In genomic region chr15:72231066-72231846, GRCh38 we compare ENCODE assay signal across 1 cellular context.
TF ChIP-seq lines count a peak whose summit lies in the region.

TSS of gene PKM (minus strand) at chr15:72231190. CDS start at chr15:72219097, 12,093 bp downstream.

TF ChIP-seq in H1, 55 proteins besides CTCF, POLR2A, EP300 and RAD21:
- TF ChIP-seq POU5F1 (IDR thresholded peaks at IDR 0.05; ENCODE audit: low read depth, low read length) (no peak), CHD1 (IDR thresholded peaks at IDR 0.05; ENCODE audit: low read depth, low read length) (no peak; the same call in 1 of the 2 replicates), SP4 (IDR thresholded peaks at IDR 0.05; ENCODE audit: low read length) (no peak; the same call in 1 of the 2 replicates), NANOG (IDR thresholded peaks at IDR 0.05; ENCODE audit: insufficient read depth, low read depth, low read length, poor library complexity, severe bottlenecking) (no peak), EZH2 (IDR thresholded peaks at IDR 0.05; ENCODE audit: low read depth, low read length, severe bottlenecking) (no peak), JUN (IDR thresholded peaks at IDR 0.05; ENCODE audit: low read depth, low read length) (no peak), TEAD4 (IDR thresholded peaks at IDR 0.05; ENCODE audit: low read depth, low read length) (peak; percentile 81), GABPA (IDR thresholded peaks at IDR 0.05; ENCODE audit: borderline replicate concordance, insufficient read depth, low read length) (no peak), SRF (IDR thresholded peaks at IDR 0.05; ENCODE audit: low read depth, low read length) (no peak), MAX (IDR thresholded peaks at IDR 0.05) (peak; percentile 85), BRCA1 (IDR thresholded peaks at IDR 0.05; ENCODE audit: low read depth, low read length) (no peak), SUZ12 (IDR thresholded peaks at IDR 0.05; ENCODE audit: low read length) (no peak), FOSL1 (IDR thresholded peaks at IDR 0.05; ENCODE audit: insufficient read depth, low read depth, low read length) (no peak), TAF7 (optimal IDR thresholded peaks at IDR 0.05; ENCODE audit: borderline replicate concordance, low read depth, low read length) (peak; percentile 96), KDM5A (IDR thresholded peaks at IDR 0.05; ENCODE audit: low read length) (no peak), CREB1 (IDR thresholded peaks at IDR 0.05) (peak; percentile 78), SIX5 (IDR thresholded peaks at IDR 0.05; ENCODE audit: low read depth, low read length) (no peak), MAFK (IDR thresholded peaks at IDR 0.05; ENCODE audit: low read depth, low read length) (no peak; the same call in 1 of the 2 replicates), JUND (IDR thresholded peaks at IDR 0.05; ENCODE audit: low read length) (peak; percentile 59; the same call in 1 of the 2 replicates), BCL11A (IDR thresholded peaks at IDR 0.05; ENCODE audit: low read depth in 2 of 2, low read length in 2 of 2) (no peak), PHF8 (conservative IDR thresholded peaks at IDR 0.05; ENCODE audit: low read depth, low read length) (peak; percentile 71), ASH2L (IDR thresholded peaks at IDR 0.05; ENCODE audit: low read length) (peak; percentile 91), SIN3A (conservative IDR thresholded peaks at IDR 0.05 in 1 of 2, IDR thresholded peaks at IDR 0.05 in 1 of 2; ENCODE audit: low read depth in 1 of 2, low read length in 2 of 2) (peak; percentile 65 to 80; a peak in 2 of 4 replicates), CHD2 (IDR thresholded peaks at IDR 0.05; ENCODE audit: low read length) (peak; percentile 95), HDAC6 (IDR thresholded peaks at IDR 0.05; ENCODE audit: low read depth, low read length) (no peak), KDM1A (IDR thresholded peaks at IDR 0.05; ENCODE audit: borderline replicate concordance, low read length) (no peak), E2F6 (IDR thresholded peaks at IDR 0.05) (peak; percentile 53; the same call in 1 of the 2 replicates), ATF2 (IDR thresholded peaks at IDR 0.05; ENCODE audit: low read length) (no peak), YY1 (IDR thresholded peaks at IDR 0.05; ENCODE audit: low read depth, low read length) (0 out of 2 replicates have a peak, but pooled peaks have one; percentile 48), RBBP5 (IDR thresholded peaks at IDR 0.05; ENCODE audit: borderline replicate concordance, low read depth, low read length) (0 out of 2 replicates have a peak, but pooled peaks have one; percentile 8), USF2 (IDR thresholded peaks at IDR 0.05; ENCODE audit: low read length) (0 out of 2 replicates have a peak, but pooled peaks have one; percentile 36), RFX5 (IDR thresholded peaks at IDR 0.05; ENCODE audit: borderline replicate concordance, low read depth, low read length) (peak; percentile 22; the same call in 1 of the 2 replicates), CHD7 (IDR thresholded peaks at IDR 0.05; ENCODE audit: insufficient replicate concordance, low read length) (no peak), CEBPB (IDR thresholded peaks at IDR 0.05; ENCODE audit: low read depth, low read length) (no peak), KDM4A (IDR thresholded peaks at IDR 0.05; ENCODE audit: low read depth, low read length, severe bottlenecking) (no peak), TCF12 (IDR thresholded peaks at IDR 0.05; ENCODE audit: low read depth, low read length) (peak; percentile 74; the same call in 1 of the 2 replicates), POLR2AphosphoS5 (IDR thresholded peaks at IDR 0.05; ENCODE audit: low read depth, low read length) (peak; percentile 96), RXRA (IDR thresholded peaks at IDR 0.05; ENCODE audit: insufficient read depth, low read depth, low read length) (no peak), SAP30 (IDR thresholded peaks at IDR 0.05; ENCODE audit: insufficient read depth, insufficient replicate concordance, low read length) (no peak), CBX5 (IDR thresholded peaks at IDR 0.05; ENCODE audit: low read depth, low read length) (no peak), SIRT6 (IDR thresholded peaks at IDR 0.05; ENCODE audit: low read length) (no peak), TBP (IDR thresholded peaks at IDR 0.05; ENCODE audit: low read depth, low read length) (peak; percentile 96), GTF2F1 (IDR thresholded peaks at IDR 0.05; ENCODE audit: borderline replicate concordance, low read depth, low read length) (no peak; the same call in 1 of the 2 replicates), CTBP2 (IDR thresholded peaks at IDR 0.05; ENCODE audit: borderline replicate concordance, insufficient read depth, insufficient read length, low read length) (no peak), ZNF274 (IDR thresholded peaks at IDR 0.05; ENCODE audit: borderline replicate concordance, extremely low read depth, low read length) (no peak), SP2 (IDR thresholded peaks at IDR 0.05; ENCODE audit: low read length) (no peak), BACH1 (IDR thresholded peaks at IDR 0.05; ENCODE audit: low read length) (no peak), TAF1 (IDR thresholded peaks at IDR 0.05; ENCODE audit: low read depth, low read length) (peak; percentile 98), ATF3 (IDR thresholded peaks at IDR 0.05; ENCODE audit: insufficient read depth, low read depth, low read length) (no peak), RNF2 (IDR thresholded peaks at IDR 0.05; ENCODE audit: borderline replicate concordance, low read depth, low read length, missing control alignments, poor library complexity, severe bottlenecking) (no peak), NRF1 (IDR thresholded peaks at IDR 0.05; ENCODE audit: low read depth, low read length) (no peak), HDAC2 (IDR thresholded peaks at IDR 0.05; ENCODE audit: borderline replicate concordance in 1 of 2, low read depth in 2 of 2, low read length in 2 of 2) (peak in 1 of 2 experiments; percentile 44; a peak in 1 of 4 replicates), CBX8 (IDR thresholded peaks at IDR 0.05; ENCODE audit: borderline replicate concordance, low read depth, low read length) (no peak), EGR1 (IDR thresholded peaks at IDR 0.05; ENCODE audit: borderline replicate concordance, low read depth, low read length) (peak; percentile 42; the same call in 1 of the 2 replicates), SP1 (IDR thresholded peaks at IDR 0.05; ENCODE audit: low read depth, low read length) (peak; percentile 88; the same call in 1 of the 2 replicates)
